8 cellular contexts compared by ENCODE assay signal in the genomic region with DNA sequence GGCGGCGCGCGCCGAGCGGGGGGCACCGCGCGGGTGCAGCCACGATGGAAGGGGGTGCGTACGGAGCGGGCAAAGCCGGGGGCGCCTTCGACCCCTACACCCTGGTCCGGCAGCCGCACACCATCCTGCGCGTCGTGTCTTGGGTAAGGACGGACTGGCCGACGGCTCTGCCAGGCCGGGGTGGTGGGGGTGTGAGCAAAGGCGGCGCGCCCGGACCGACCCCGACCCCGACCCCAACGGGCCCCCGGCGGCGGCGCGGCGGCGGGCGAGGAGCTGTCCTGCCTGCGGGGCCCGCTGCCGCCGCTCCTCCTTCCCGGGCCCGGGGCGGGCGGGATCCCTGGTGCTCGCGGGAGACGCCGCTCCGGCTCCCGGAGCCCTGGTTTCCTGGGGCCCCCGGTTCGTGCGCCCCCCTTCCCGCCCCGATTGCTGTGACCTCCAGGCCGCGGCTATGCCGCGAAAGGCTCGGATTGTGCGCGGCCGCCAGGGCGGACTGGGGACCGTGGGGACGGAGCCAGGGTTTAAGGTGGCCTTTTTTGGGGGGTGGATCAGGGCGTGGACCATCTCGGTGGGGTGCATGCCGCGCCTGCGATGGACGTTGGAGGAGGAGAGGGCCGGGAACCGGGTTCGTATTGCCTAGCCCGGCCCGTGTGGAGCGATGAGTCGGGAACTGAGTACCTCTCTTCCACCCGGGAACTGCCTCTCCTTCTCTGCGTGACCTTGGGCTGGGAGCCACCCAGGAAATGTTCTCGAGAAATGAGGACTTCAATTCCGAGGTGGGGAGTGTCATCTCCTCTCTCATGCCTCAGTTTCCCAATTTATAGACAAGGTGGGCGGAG. TPM values are rescaled to one million over a fixed set of nuclear protein-coding genes. Genes with fewer than 3 reads are reported as not detected.
DNase-seq lines count a peak whose midpoint lies in the region; ATAC-seq and TF ChIP-seq lines count a peak whose summit lies in the region.

A gene with protein sequence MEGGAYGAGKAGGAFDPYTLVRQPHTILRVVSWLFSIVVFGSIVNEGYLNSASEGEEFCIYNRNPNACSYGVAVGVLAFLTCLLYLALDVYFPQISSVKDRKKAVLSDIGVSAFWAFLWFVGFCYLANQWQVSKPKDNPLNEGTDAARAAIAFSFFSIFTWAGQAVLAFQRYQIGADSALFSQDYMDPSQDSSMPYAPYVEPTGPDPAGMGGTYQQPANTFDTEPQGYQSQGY (plus strand): TSS at position 25 of the 836 bp plus-strand sequence. CDS start 20 bp downstream, at position 45.

- no peak for DNase-seq in CD14-positive monocyte (ENCODE audit: low spot score)
- DNase-seq in IMR-90: no peak
- DNase-seq in mammary epithelial cell: no peak
- no peak for DNase-seq in left lobe of liver (ENCODE audit: low spot score)
- DNase-seq in inferior parietal cortex (ENCODE audit: extremely low spot score): no peak
- no peak for DNase-seq in NCI-H1048 (lab: John Stamatoyannopoulos, UW)
- DNase-seq in T-helper 9 cell: no peak

- peak within 1 kb of the TSS; percentile 56; the same call in 2 of the 3 replicates for H2BK15ac ChIP-seq in IMR-90 (ENCODE audit: low read depth, low read length)

- H3K4me3 ChIP-seq in IMR-90 (ENCODE audit: insufficient read depth, low read depth, low read length): peak within 1 kb of the TSS; percentile 80
- peak within 1 kb of the TSS in 2 of 3 experiments; percentile 43 to 50 for H3K4me3 ChIP-seq in mammary epithelial cell (replicated peaks in 1 of 3; ENCODE audit: insufficient read depth in 1 of 3, low read depth in 2 of 3, low read length in 3 of 3)
- H3K4me3 ChIP-seq in stomach smooth muscle (ENCODE audit: low read length in 2 of 2): peak within 1 kb of the TSS; percentile 78 to 82

- peak within 1 kb of the TSS; percentile 93 to 96 for H3K4me3 Mint-ChIP-seq in CD14-positive monocyte

- peak within 1 kb of the TSS; percentile 85 for H2AK5ac ChIP-seq in IMR-90 (ENCODE audit: low read depth, low read length)

- H3K14ac ChIP-seq in IMR-90 (replicated peaks; ENCODE audit: low read depth, low read length): peak within 1 kb of the TSS; percentile 97

- H3K9me1 ChIP-seq in IMR-90 (ENCODE audit: insufficient read depth, low read length): peaks cover 17% of the 10 kb centered on the region

- H2BK20ac ChIP-seq in IMR-90 (ENCODE audit: low read depth, low read length): 0 out of 2 replicates have a peak within 1 kb of the TSS, but pooled peaks have one; percentile 35

- WGBS in IMR-90 (ENCODE audit: extremely low coverage in 2 of 2, insufficient read length in 1 of 2), 2 experiments: 4% methylated on average over 9 of the region's 89 CpGs; no CpG with 5 or more reads in 1 of the 2 experiments
- 12% methylated on average over 22 of the region's 89 CpGs for WGBS in mammary epithelial cell (ENCODE audit: low coverage, missing lambda C conversion rate)

- peak within 1 kb of the TSS; percentile 87 for H3K4ac ChIP-seq in IMR-90 (ENCODE audit: low read depth, low read length)

- peak within 1 kb of the TSS; percentile 86 for H3K4me2 ChIP-seq in IMR-90 (ENCODE audit: low read depth, low read length)
- peak within 1 kb of the TSS; percentile 90 for H3K4me2 ChIP-seq in mammary epithelial cell (ENCODE audit: insufficient read depth, low read depth, low read length)

- no peak for TF ChIP-seq RAD21 in IMR-90 (IDR thresholded peaks at IDR 0.05; ENCODE audit: low read length)

- H3K36me3 Mint-ChIP-seq in CD14-positive monocyte: peaks cover 0 to 3% of the 10 kb centered on the region in 2 donors

- H4K20me1 ChIP-seq in IMR-90 (ENCODE audit: insufficient read depth, low read length) (peaks cover 8% of the 10 kb centered on the region), mammary epithelial cell (ENCODE audit: insufficient read depth, low read length) (no peaks in the 10 kb centered on the region)

- peak within 1 kb of the TSS; percentile 51; the same call in 1 of the 2 replicates for H3K56ac ChIP-seq in IMR-90 (ENCODE audit: extremely low read depth, insufficient read depth, low read length)

- peaks cover 15% of the 10 kb centered on the region for H3K4me1 ChIP-seq in IMR-90 (ENCODE audit: control insufficient read depth, insufficient read depth, low read length)
- peaks cover 17% of the 10 kb centered on the region for H3K4me1 ChIP-seq in mammary epithelial cell (ENCODE audit: insufficient read depth, low read length)
- peaks cover 21% of the 10 kb centered on the region for H3K4me1 ChIP-seq in stomach smooth muscle (ENCODE audit: control insufficient read depth, insufficient read depth, low read length)

- H2AK9ac ChIP-seq in IMR-90 (replicated peaks; ENCODE audit: low read depth, low read length, poor library complexity): peak within 1 kb of the TSS; percentile 96

- peak within 1 kb of the TSS; percentile 68 for H2BK120ac ChIP-seq in IMR-90 (ENCODE audit: low read depth, low read length)

- TF ChIP-seq CTCF in CD14-positive monocyte (IDR thresholded peaks at IDR 0.05) (no peak), IMR-90 (conservative IDR thresholded peaks at IDR 0.05; ENCODE audit: low read depth, low read length) (no peak), mammary epithelial cell (conservative IDR thresholded peaks at IDR 0.05 in 1 of 2, IDR thresholded peaks at IDR 0.05 in 1 of 2; ENCODE audit: extremely low read depth in 1 of 2, insufficient read depth in 1 of 2, low read depth in 1 of 2, low read length in 2 of 2) (no peak)

- peak within 1 kb of the TSS; percentile 63 to 83 for H4K8ac ChIP-seq in IMR-90 (ENCODE audit: low read depth in 2 of 2, low read length in 2 of 2)

- H4K5ac ChIP-seq in IMR-90 (ENCODE audit: low read depth, low read length): peak within 1 kb of the TSS; percentile 88

- BruUV-seq in IMR-90 (replicated peaks; lab: Mats Ljungman, UMichigan): no TSS peak
- BruUV-seq in mammary epithelial cell (replicated peaks; lab: Mats Ljungman, UMichigan): no TSS peak

- H3K79me1 ChIP-seq in IMR-90 (ENCODE audit: low read depth in 1 of 2, low read length in 2 of 2): peaks cover 9 to 26% of the 10 kb centered on the region in 2 experiments; a peak in 3 of 4 replicates

- H2AFZ ChIP-seq in IMR-90 (replicated peaks; ENCODE audit: low read length, poor library complexity) (peak within 1 kb of the TSS; percentile 99), mammary epithelial cell (ENCODE audit: low read depth, low read length) (peak within 1 kb of the TSS; percentile 78)

- ATAC-seq in IMR-90 (ENCODE audit: low read depth) (peak; percentile 57), left lobe of liver (peak; percentile 48)

- H4K91ac ChIP-seq in IMR-90 (ENCODE audit: insufficient read depth, low read depth, low read length): peak within 1 kb of the TSS; percentile 81

- H3K9me3 Mint-ChIP-seq in CD14-positive monocyte: peaks cover 0 to 2% (median 0%) of the 10 kb centered on the region in 7 donors

- H3K27ac ChIP-seq in IMR-90 (ENCODE audit: insufficient read depth, low read length): peak within 1 kb of the TSS; percentile 54
- H3K27ac ChIP-seq in mammary epithelial cell (ENCODE audit: insufficient read depth, low read depth, low read length): no peak within 1 kb of the TSS
- H3K27ac ChIP-seq in stomach smooth muscle (ENCODE audit: low read length): peak within 1 kb of the TSS; percentile 18

- no peaks in the 10 kb centered on the region for H3K79me2 ChIP-seq in mammary epithelial cell (ENCODE audit: insufficient read depth, low read length)

- H3K27ac Mint-ChIP-seq in CD14-positive monocyte: peak within 1 kb of the TSS; percentile 77 to 93 (median 87)

- CTCF ChIA-PET in IMR-90 (lab: Yijun Ruan, JAX): no interaction called here
- CTCF ChIA-PET in mammary epithelial cell (lab: Charles Lee; ENCODE audit: low non-redundant PET): interaction anchor here (0.6 to 0.7 kb wide), 2 partner anchors 15 to 252 kb away, joined by 4 read pairs; no protein-coding TSS in a partner anchor

- H3K23ac ChIP-seq in IMR-90 (ENCODE audit: low read depth, low read length): peak within 1 kb of the TSS; percentile 97

- no peaks in the 10 kb centered on the region for H3K27me3 ChIP-seq in IMR-90 (ENCODE audit: control insufficient read depth, insufficient read depth, low read length)
- peaks cover 4% of the 10 kb centered on the region for H3K27me3 ChIP-seq in mammary epithelial cell (ENCODE audit: insufficient read depth, low read length)
- H3K27me3 ChIP-seq in stomach smooth muscle (ENCODE audit: control insufficient read depth in 1 of 2, insufficient read depth in 2 of 2, low read length in 2 of 2): no peaks in the 10 kb centered on the region

- in situ Hi-C loops in IMR-90 (cut with MboI; ENCODE audit: low sequenced_read_pairs) (no loop called here), mammary epithelial cell (cut with MboI; ENCODE audit: low sequenced_read_pairs in 2 of 2) (no loop called here)

- H2BK5ac ChIP-seq in IMR-90 (ENCODE audit: low read depth, low read length, poor library complexity, severe bottlenecking): peak within 1 kb of the TSS; percentile 25

- dilution Hi-C loops in IMR-90 (cut with HindIII; ENCODE audit: low sequenced_read_pairs, unreplicated experiment) (no loop called here), mammary epithelial cell (cut with HindIII; ENCODE audit: low sequenced_read_pairs) (loop anchor here (5.0 kb wide), 2 partner anchors 102 to 223 kb away; no protein-coding TSS in a partner anchor)

- peaks cover 0 to 5% (median 2%) of the 10 kb centered on the region in 3 donors for H3K27me3 Mint-ChIP-seq in CD14-positive monocyte (ENCODE audit: low read depth in 3 of 3)

- intact Hi-C loops in CD14-positive monocyte (cut with micrococcal nuclease): no loop called here
- intact Hi-C loops in IMR-90 (cut with micrococcal nuclease): loop anchor here (1.0 kb wide), 1 partner anchor 55 kb away; no protein-coding TSS in a partner anchor
- intact Hi-C loops in mammary epithelial cell (cut with micrococcal nuclease): no loop called here

- H3K36me3 ChIP-seq in IMR-90 (ENCODE audit: control insufficient read depth, insufficient read depth, low read length) (no peaks in the 10 kb centered on the region), mammary epithelial cell (ENCODE audit: insufficient read depth, low read length) (no peaks in the 10 kb centered on the region), stomach smooth muscle (ENCODE audit: control insufficient read depth in 2 of 2, insufficient read depth in 2 of 2, low read length in 2 of 2) (no peaks in the 10 kb centered on the region)

- POLR2A ChIA-PET in IMR-90 (lab: Charles Lee; ENCODE audit: unreplicated experiment): no interaction called here

- peak within 1 kb of the TSS; percentile 86 for H3K9ac ChIP-seq in IMR-90 (ENCODE audit: low read depth, low read length)
- no peak within 1 kb of the TSS for H3K9ac ChIP-seq in mammary epithelial cell (ENCODE audit: insufficient read depth, low read length)
- H3K9ac ChIP-seq in stomach smooth muscle (ENCODE audit: low read length in 2 of 2): peak within 1 kb of the TSS; percentile 74

- H3K18ac ChIP-seq in IMR-90 (ENCODE audit: low read depth, low read length): peak within 1 kb of the TSS; percentile 61

- H3K9me3 ChIP-seq in IMR-90 (ENCODE audit: control insufficient read depth, insufficient read depth, low read length) (no peaks in the 10 kb centered on the region), mammary epithelial cell (replicated peaks; ENCODE audit: insufficient read depth, low read length) (no peaks in the 10 kb centered on the region), stomach smooth muscle (ENCODE audit: control insufficient read depth in 2 of 2, low read length in 2 of 2) (no peaks in the 10 kb centered on the region)

- no peak for TF ChIP-seq POLR2A in IMR-90 (IDR thresholded peaks at IDR 0.05; ENCODE audit: low read depth, low read length)

- peaks cover 36% of the 10 kb centered on the region for H3K4me1 Mint-ChIP-seq in CD14-positive monocyte

RNA-seq across cellular contexts. Expression of the gene that starts here (rescaled TPM):
- polyA plus RNA-seq in CD14-positive monocyte (10 to 100 TPM; 18.0 to 39.6 TPM), IMR-90 (2012; rRNA removed) (81.5 and 82.8 TPM in 2 replicates), mammary epithelial cell (0.23 TPM)
- total RNA-seq in IMR-90 (2012; rRNA removed) (6.3 and 19.7 TPM in 2 replicates), mammary epithelial cell (1 to 10 TPM in 1 of 2 donors, under 1 TPM in 1; 0.89 to 1.5 TPM), left lobe of liver (2.9 TPM)
- 12.5 and 103 TPM in 2 replicates for polyA plus RNA-seq in IMR-90 (2012; cell fraction: cytosol; rRNA removed)
- polyA plus RNA-seq in IMR-90 (2012; cell fraction: nucleus; rRNA removed; ENCODE audit: low replicate concordance): 69.4 and 179 TPM in 2 replicates
- polyA minus RNA-seq in mammary epithelial cell: not detected

Comparison
In these comparisons a context has a peak if more than half of its experiments do, and no peak if none do; other contexts are left out.
1. RNA of the gene that starts here (polyA plus RNA-seq): 12.5 to 179 TPM in IMR-90 and 18.0 to 39.6 TPM in CD14-positive monocyte; 0.23 TPM in mammary epithelial cell (single experiment); every median in the first group is over 10 times any median in the second.
2. Peak in every context shown above with its lines, with median percentiles within 50 percentile points of each other: H3K4me3 ChIP-seq.